ENCODE assay signal across 24 cellular contexts in the genomic region with DNA sequence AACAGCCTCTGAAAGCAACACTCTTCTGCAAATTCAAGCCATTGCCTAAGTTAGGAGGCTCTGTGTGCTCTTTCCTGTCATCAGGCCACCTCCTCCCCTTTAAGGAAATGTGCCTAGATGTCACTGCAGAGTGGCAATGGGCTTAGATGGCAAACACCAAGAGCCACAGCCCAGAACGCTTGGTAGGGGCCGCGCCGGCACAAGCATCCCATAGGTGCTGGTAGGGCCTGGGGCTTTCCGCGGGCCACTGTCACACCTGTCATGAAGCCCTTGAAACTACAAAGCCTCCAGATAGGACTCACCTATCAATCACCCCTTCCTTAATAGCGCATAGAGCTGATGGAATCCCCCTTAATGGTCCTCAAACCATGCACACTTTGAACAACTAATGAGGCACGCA.
"Had no signal": no experiment of that assay in that cellular context is flagged by ENCODE, and none has a peak within 500 bp of the region (broad histone marks: within the 10 kb centered on the region; RNA-seq: fewer than 3 reads in every experiment).

No MANE protein-coding gene starts in this region.

- H3K9me3 ChIP-seq: esophagus squamous epithelium, gastroesophageal sphincter, left ventricle myocardium inferior, neutrophil, testis, tibial nerve had no signal

- H3K4me3 Mint-ChIP-seq: central memory CD8-positive, alpha-beta T cell; dendritic cell treated with granulocyte-macrophage colony-stimulating factor and Interleukin-4, amounts not matched to agents 40 ng/mL and 50 ng/mL, for 4 days; effector memory CD8-positive, alpha-beta T cell; immature natural killer cell; naive B cell; nephron; stimulated activated effector memory CD8-positive, alpha-beta T cell treated with anti-CD3 and anti-CD28 coated beads, Interleukin-12 subunit alpha, Interleukin-12 subunit beta, amount 100 ng/mL, for 72 hours had no signal

- H3K27me3 Mint-ChIP-seq: dendritic cell treated with granulocyte-macrophage colony-stimulating factor and Interleukin-4, amounts not matched to agents 40 ng/mL and 50 ng/mL, for 4 days had no signal

- H3K27me3 ChIP-seq: esophagus squamous epithelium, testis, tibial nerve had no signal

- H3K9me3 Mint-ChIP-seq: central memory CD8-positive, alpha-beta T cell; dendritic cell treated with granulocyte-macrophage colony-stimulating factor and Interleukin-4, amounts not matched to agents 40 ng/mL and 50 ng/mL, for 4 days; effector memory CD8-positive, alpha-beta T cell; immature natural killer cell; nephron; stimulated activated effector memory CD8-positive, alpha-beta T cell treated with anti-CD3 and anti-CD28 coated beads, Interleukin-12 subunit alpha, Interleukin-12 subunit beta, amount 100 ng/mL, for 72 hours had no signal

- H3K4me1 Mint-ChIP-seq: central memory CD8-positive, alpha-beta T cell; immature natural killer cell; naive B cell; nephron; stimulated activated effector memory CD8-positive, alpha-beta T cell treated with anti-CD3 and anti-CD28 coated beads, Interleukin-12 subunit alpha, Interleukin-12 subunit beta, amount 100 ng/mL, for 72 hours had no signal

- H3K27ac Mint-ChIP-seq: dendritic cell treated with granulocyte-macrophage colony-stimulating factor and Interleukin-4, amounts not matched to agents 40 ng/mL and 50 ng/mL, for 4 days; effector memory CD8-positive, alpha-beta T cell; immature natural killer cell; naive B cell; nephron; stimulated activated effector memory CD8-positive, alpha-beta T cell treated with anti-CD3 and anti-CD28 coated beads, Interleukin-12 subunit alpha, Interleukin-12 subunit beta, amount 100 ng/mL, for 72 hours had no signal

- DNase-seq: effector memory CD8-positive, alpha-beta T cell; esophagus squamous epithelium; foreskin fibroblast; glutamatergic neuron; immature natural killer cell; kidney; left cardiac atrium; left ventricle myocardium inferior; mesenchymal stem cell; naive B cell; posterior cingulate gyrus; stimulated activated CD4-positive, alpha-beta T cell treated with anti-CD3 and anti-CD28 coated beads, Interleukin-4, amount 100 ng/mL, for 1 hour; stimulated activated CD8-positive, alpha-beta memory T cell treated with anti-CD3 and anti-CD28 coated beads, Interleukin-4, amount 100 ng/mL, for 48 hours; stimulated activated naive CD8-positive, alpha-beta T cell treated with anti-CD3 and anti-CD28 coated beads, Interleukin-15, Interleukin-2, amounts not matched to agents 100 U/mL and 50 U/mL, for 24 hours; testis had no signal

- H3K4me3 ChIP-seq: esophagus squamous epithelium, gastroesophageal sphincter, left ventricle myocardium inferior, lung, smooth muscle cell, testis, tibial nerve had no signal

- H3K4me2 ChIP-seq: smooth muscle cell had no signal

- H3K36me3 Mint-ChIP-seq: immature natural killer cell; naive B cell; stimulated activated effector memory CD8-positive, alpha-beta T cell treated with anti-CD3 and anti-CD28 coated beads, Interleukin-12 subunit alpha, Interleukin-12 subunit beta, amount 100 ng/mL, for 72 hours had no signal

- ATAC-seq: effector memory CD8-positive, alpha-beta T cell; gastroesophageal sphincter; left cardiac atrium; stimulated activated effector memory CD8-positive, alpha-beta T cell treated with anti-CD3 and anti-CD28 coated beads, Interleukin-12 subunit alpha, Interleukin-12 subunit beta, amount 100 ng/mL, for 72 hours; stimulated activated naive CD8-positive, alpha-beta T cell treated with anti-CD3 and anti-CD28 coated beads, Interleukin-15, Interleukin-2, amounts not matched to agents 100 U/mL and 50 U/mL, for 24 hours had no signal

- H3K4me1 ChIP-seq: esophagus squamous epithelium, gastroesophageal sphincter, left ventricle myocardium inferior, testis, tibial nerve had no signal

- H3K36me3 ChIP-seq: esophagus squamous epithelium, gastroesophageal sphincter, left ventricle myocardium inferior, neutrophil, tibial nerve had no signal

- H3K27ac ChIP-seq: esophagus squamous epithelium, gastroesophageal sphincter, left ventricle myocardium inferior, neutrophil, testis, tibial nerve had no signal
